Comparison of ENCODE assay signal across 22 cellular contexts in the genomic region with DNA sequence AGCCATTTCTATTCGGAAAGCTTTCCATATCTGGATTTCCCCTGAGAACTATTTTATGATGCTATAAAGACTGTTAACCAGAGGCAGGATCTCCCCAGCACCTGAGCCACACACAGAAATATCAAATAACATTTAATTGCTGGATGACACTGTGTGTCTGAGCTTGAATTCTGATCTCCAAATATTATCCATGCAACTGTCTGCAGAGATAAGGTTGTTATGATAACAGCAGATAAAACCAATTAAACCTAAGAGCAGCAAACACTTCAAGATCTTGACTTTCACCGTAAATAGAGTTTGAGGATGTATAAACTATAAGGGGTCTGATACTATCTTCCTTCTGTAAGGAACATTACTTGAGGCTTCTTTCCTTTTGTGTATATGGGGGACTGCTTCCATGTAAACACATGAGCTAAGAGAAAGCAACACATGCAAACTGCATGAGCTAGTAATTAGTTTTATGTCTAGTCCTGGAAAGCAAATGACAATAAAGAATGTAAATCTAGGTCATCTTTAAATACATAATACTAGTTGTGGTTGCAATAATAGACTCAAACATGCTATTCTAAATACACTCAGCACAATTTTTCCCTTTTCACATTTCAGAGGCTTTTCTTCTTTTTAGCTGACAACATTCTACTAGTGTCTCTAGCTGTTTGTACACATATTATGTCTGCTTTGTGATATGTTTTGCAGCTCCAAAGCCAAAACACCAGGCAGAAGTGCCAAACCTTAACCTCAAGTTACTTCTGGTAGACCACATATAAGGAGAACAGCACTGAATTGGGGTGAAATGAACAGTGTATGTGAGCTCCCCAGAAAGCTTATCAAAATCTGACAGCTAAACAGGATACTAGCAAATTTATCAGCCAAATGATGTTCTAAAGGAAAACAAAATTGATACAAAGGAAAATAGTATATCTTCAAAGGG.
DNase-seq lines count a peak whose midpoint lies in the region; ATAC-seq and TF ChIP-seq lines count a peak whose summit lies in the region.
"Had no signal": no experiment of that assay in that cellular context is flagged by ENCODE, and none has a peak within 500 bp of the region (broad histone marks: within the 10 kb centered on the region; RNA-seq: fewer than 3 reads in every experiment).

No MANE protein-coding gene starts in this region.

- no peaks in the 10 kb centered on the region for H3K27me3 ChIP-seq in left lung
- H3K27me3 ChIP-seq: gastrocnemius medialis, thyroid gland had no signal

- DNase-seq in COLO668 (lab: John Stamatoyannopoulos, UW; ENCODE audit: unreplicated experiment) (peak; percentile 7), NCI-H526 treated with DMSO at 0.1 percent for 48 hours (lab: John Stamatoyannopoulos, UW) (peak; percentile 79), immature natural killer cell (peak; percentile 17 to 56 (median 37)), left lung (no peak)
- no peak for DNase-seq in activated naive CD4-positive, alpha-beta T cell (lab: John Stamatoyannopoulos, UW)
- DNase-seq: activated CD4-positive, alpha-beta T cell treated with anti-CD3 and anti-CD28 coated beads for 36 hours; activated naive CD4-positive, alpha-beta T cell treated with Interleukin-2 at 50 U/mL for 16 hours; activated T-cell treated with anti-CD3 and anti-CD28 coated beads, Interleukin-2, amount 50 U/mL, for 4 hours; CD4-positive, CD25-positive, alpha-beta regulatory T cell; gastrocnemius medialis; hypothalamus; NCI-H1436 treated with DMSO at 0.1 percent for 48 hours; NCI-H446 treated with DMSO at 0.1 percent for 48 hours; psoas muscle; stimulated activated CD4-positive, alpha-beta T cell treated with anti-CD3 and anti-CD28 coated beads, Interleukin-15, amount 100 ng/mL, for 24 hours; stimulated activated naive CD8-positive, alpha-beta T cell treated with anti-CD3 and anti-CD28 coated beads, Interleukin-15, Interleukin-2, amounts not matched to agents 100 U/mL and 50 U/mL, for 24 hours; T-helper 17 cell; thyroid gland had no signal

- peaks cover 0 to 2% (median 0%) of the 10 kb centered on the region in 3 donors for H3K27me3 Mint-ChIP-seq in immature natural killer cell (ENCODE audit: low read depth in 3 of 3)
- H3K27me3 Mint-ChIP-seq: CD4-positive, CD25-positive, alpha-beta regulatory T cell had no signal

- CTCF ChIA-PET in HEK293 (lab: Yijun Ruan, JAX) = interaction anchor here (0.7 to 1.0 kb wide), 2 partner anchors 36 to 38 kb away, joined by 3 read pairs; no protein-coding TSS in a partner anchor

- H3K36me3 ChIP-seq in HEK293 (ENCODE audit: control insufficient read depth in 2 of 2, insufficient read depth in 1 of 2, low read length in 2 of 2) (no peaks in the 10 kb centered on the region), left lung (no peaks in the 10 kb centered on the region)
- H3K36me3 ChIP-seq: gastrocnemius medialis, thyroid gland had no signal

- no peak for TF ChIP-seq CTCF in HEK293 (tag by site-specific recombination; IDR thresholded peaks at IDR 0.05)
- no peak for TF ChIP-seq CTCF in left lung (IDR thresholded peaks at IDR 0.05)

- H3K4me1 ChIP-seq in HEK293 (ENCODE audit: control insufficient read depth, insufficient read depth, low read length) (peaks cover 41% of the 10 kb centered on the region), left lung (no peaks in the 10 kb centered on the region)
- H3K4me1 ChIP-seq: gastrocnemius medialis, thyroid gland had no signal

- H3K36me3 Mint-ChIP-seq in immature natural killer cell = peaks cover 0 to 4% (median 3%) of the 10 kb centered on the region in 3 donors
- H3K36me3 Mint-ChIP-seq: CD4-positive, CD25-positive, alpha-beta regulatory T cell had no signal

- H3K27ac Mint-ChIP-seq in immature natural killer cell = peak overlapping the region; percentile 71 to 89 (median 78)
- H3K27ac Mint-ChIP-seq: activated CD4-positive, alpha-beta T cell treated with anti-CD3 and anti-CD28 coated beads for 36 hours; CD4-positive, CD25-positive, alpha-beta regulatory T cell; T-helper 17 cell had no signal

- peaks cover 39 to 43% of the 10 kb centered on the region in 2 donors for H3K4me1 Mint-ChIP-seq in immature natural killer cell
- H3K4me1 Mint-ChIP-seq: CD4-positive, CD25-positive, alpha-beta regulatory T cell had no signal

- H3K4me3 ChIP-seq in HEK293 (ENCODE audit: low read depth, low read length) (no peak overlapping the region), left lung (no peak overlapping the region)
- H3K4me3 ChIP-seq: coronary artery, gastrocnemius medialis, psoas muscle, thyroid gland had no signal

- intact Hi-C loops in left lung (cut with DNase I) = no loop called here

- H3K9me3 ChIP-seq in HEK293 (ENCODE audit: control insufficient read depth, insufficient read depth, low read depth, low read length) (no peaks in the 10 kb centered on the region), left lung (no peaks in the 10 kb centered on the region)
- H3K9me3 ChIP-seq: gastrocnemius medialis, psoas muscle, thyroid gland had no signal

- ATAC-seq in left lung (no peak), HG03432 (IDR thresholded peaks at IDR 0.05; ENCODE audit: unreplicated experiment) (no peak)
- ATAC-seq: activated CD4-positive, alpha-beta T cell treated with anti-CD3 and anti-CD28 coated beads for 36 hours; activated T-cell treated with anti-CD3 and anti-CD28 coated beads, Interleukin-2, amount 50 U/mL, for 4 hours; esophagus mucosa; gastrocnemius medialis; psoas muscle; stimulated activated naive CD8-positive, alpha-beta T cell treated with anti-CD3 and anti-CD28 coated beads, Interleukin-15, Interleukin-2, amounts not matched to agents 100 U/mL and 50 U/mL, for 24 hours; T-helper 17 cell had no signal

- POLR2A ChIA-PET in HEK293 (lab: Yijun Ruan, JAX) = interaction anchor here (0.6 to 2.1 kb wide), 3 partner anchors 8 to 150 kb away, joined by 5 to 13 read pairs (median 9); a partner anchor contains a TSS

- peaks cover 0 to 2% (median 0%) of the 10 kb centered on the region in 6 donors for H3K9me3 Mint-ChIP-seq in immature natural killer cell
- H3K9me3 Mint-ChIP-seq: activated T-cell treated with anti-CD3 and anti-CD28 coated beads, Interleukin-2, amount 50 U/mL, for 4 hours had no signal

- H3K27ac ChIP-seq in HEK293 (ENCODE audit: extremely low read depth, low read depth, low read length) = peak overlapping the region; percentile 39; the same call in 1 of the 2 replicates
- H3K27ac ChIP-seq in left lung = no peak overlapping the region
- H3K27ac ChIP-seq: coronary artery, gastrocnemius medialis, psoas muscle, thyroid gland had no signal

- H3K4me3 Mint-ChIP-seq in immature natural killer cell = peak overlapping the region; percentile 7 to 68 (median 52)
- H3K4me3 Mint-ChIP-seq: activated CD4-positive, alpha-beta T cell treated with anti-CD3 and anti-CD28 coated beads for 36 hours; activated T-cell treated with anti-CD3 and anti-CD28 coated beads, Interleukin-2, amount 50 U/mL, for 4 hours; CD4-positive, CD25-positive, alpha-beta regulatory T cell; T-helper 17 cell had no signal

TF ChIP-seq in HEK293, 187 proteins besides CTCF, POLR2A, EP300 and RAD21 (continues in another document):
- TF ChIP-seq RBAK (tag by site-specific recombination; IDR thresholded peaks at IDR 0.05) = no peak
- peak; percentile 57 for TF ChIP-seq ZIC2 (tag by site-specific recombination; IDR thresholded peaks at IDR 0.05)
- TF ChIP-seq, protein P1, sequence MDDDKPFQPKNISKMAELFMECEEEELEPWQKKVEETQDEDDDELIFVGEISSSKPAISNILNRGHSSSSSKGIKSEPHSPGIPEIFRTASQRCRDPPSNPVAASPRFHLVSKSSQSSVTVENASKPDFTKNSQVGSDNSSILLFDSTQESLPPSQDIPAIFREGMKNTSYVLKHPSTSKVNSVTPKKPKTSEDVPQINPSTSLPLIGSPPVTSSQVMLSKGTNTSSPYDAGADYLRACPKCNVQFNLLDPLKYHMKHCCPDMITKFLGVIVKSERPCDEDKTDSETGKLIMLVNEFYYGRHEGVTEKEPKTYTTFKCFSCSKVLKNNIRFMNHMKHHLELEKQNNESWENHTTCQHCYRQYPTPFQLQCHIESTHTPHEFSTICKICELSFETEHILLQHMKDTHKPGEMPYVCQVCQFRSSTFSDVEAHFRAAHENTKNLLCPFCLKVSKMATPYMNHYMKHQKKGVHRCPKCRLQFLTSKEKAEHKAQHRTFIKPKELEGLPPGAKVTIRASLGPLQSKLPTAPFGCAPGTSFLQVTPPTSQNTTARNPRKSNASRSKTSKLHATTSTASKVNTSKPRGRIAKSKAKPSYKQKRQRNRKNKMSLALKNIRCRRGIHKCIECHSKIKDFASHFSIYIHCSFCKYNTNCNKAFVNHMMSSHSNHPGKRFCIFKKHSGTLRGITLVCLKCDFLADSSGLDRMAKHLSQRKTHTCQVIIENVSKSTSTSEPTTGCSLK (tag by site-specific recombination; IDR thresholded peaks at IDR 0.05) = no peak
- no peak; the same call in 1 of the 2 replicates for TF ChIP-seq ZNF140 (tag by site-specific recombination; IDR thresholded peaks at IDR 0.05)
- TF ChIP-seq, protein P2, sequence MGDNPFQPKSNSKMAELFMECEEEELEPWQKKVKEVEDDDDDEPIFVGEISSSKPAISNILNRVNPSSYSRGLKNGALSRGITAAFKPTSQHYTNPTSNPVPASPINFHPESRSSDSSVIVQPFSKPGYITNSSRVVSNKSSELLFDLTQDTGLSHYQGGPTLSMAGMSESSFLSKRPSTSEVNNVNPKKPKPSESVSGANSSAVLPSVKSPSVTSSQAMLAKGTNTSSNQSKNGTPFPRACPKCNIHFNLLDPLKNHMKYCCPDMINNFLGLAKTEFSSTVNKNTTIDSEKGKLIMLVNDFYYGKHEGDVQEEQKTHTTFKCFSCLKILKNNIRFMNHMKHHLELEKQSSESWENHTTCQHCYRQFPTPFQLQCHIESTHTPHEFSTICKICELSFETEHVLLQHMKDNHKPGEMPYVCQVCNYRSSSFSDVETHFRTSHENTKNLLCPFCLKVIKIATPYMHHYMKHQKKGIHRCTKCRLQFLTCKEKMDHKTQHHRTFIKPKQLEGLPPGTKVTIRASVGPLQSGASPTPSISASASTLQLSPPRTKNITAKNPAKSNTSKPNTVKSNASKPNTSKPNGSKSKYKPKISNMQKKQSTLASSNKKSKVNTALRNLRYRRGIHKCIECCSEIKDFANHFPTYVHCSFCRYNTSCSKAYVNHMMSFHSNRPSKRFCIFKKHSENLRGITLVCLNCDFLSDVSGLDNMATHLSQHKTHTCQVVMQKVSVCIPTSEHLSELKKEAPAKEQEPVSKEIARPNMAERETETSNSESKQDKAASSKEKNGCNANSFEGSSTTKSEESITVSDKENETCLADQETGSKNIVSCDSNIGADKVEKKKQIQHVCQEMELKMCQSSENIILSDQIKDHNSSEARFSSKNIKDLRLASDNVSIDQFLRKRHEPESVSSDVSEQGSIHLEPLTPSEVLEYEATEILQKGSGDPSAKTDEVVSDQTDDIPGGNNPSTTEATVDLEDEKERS (tag by site-specific recombination; IDR thresholded peaks at IDR 0.05) = no peak
- TF ChIP-seq ZNF830 (tag by site-specific recombination; IDR thresholded peaks at IDR 0.05; ENCODE audit: low read depth) = no peak
- 0 out of 2 replicates have a peak, but pooled peaks have one; percentile 23 for TF ChIP-seq SP3 (tag by site-specific recombination; IDR thresholded peaks at IDR 0.05)
- TF ChIP-seq ZFP69B (tag by site-specific recombination; IDR thresholded peaks at IDR 0.05) = no peak
- TF ChIP-seq ZNF629 (tag by site-specific recombination; IDR thresholded peaks at IDR 0.05) = peak; percentile 73

Comparison
In these comparisons a context has a peak if more than half of its experiments do, and no peak if none do; other contexts are left out.
1. DNase-seq: peak in COLO668 (single experiment), NCI-H526 treated with DMSO at 0.1 percent for 48 hours (single experiment) and immature natural killer cell (3 of 3); none in left lung (0 of 2) and activated naive CD4-positive, alpha-beta T cell (0 of 4).